Comparison of ENCODE assay signal across 8 cellular contexts in the genomic region with DNA sequence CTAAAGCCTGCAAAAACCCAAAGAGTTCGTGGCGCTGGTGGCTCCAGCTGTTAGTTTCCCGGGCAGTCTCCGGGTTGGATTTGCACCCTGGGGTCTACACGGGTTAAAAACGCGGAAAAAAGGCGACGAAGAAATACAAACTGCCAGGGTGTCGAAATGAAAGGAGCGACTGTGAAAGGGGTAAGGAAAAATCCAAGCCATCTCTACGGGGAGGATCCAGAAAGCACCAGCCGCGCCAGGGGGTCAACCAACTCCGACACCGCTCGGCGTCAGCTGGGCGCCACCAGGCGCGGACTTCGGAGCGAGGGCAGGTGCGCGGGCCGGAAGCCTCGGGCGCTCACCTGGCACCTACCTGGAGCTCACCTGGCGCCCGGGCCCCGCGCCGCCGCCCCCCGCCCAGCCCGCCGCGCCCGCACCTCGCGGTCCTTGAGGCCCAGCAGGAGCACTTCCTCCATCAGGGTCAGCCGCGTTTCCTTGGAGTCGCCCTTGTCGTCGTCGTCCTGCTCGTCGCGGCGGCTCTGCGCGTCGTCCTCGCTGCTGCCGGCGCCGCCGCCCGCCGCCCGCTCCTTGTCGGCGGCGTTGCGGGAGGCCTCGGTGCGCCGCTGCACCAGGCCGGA. TPM values are rescaled to one million over a fixed set of nuclear protein-coding genes. Genes with fewer than 3 reads are reported as not detected.
DNase-seq lines count a peak whose midpoint lies in the region; ATAC-seq and TF ChIP-seq lines count a peak whose summit lies in the region.

No MANE protein-coding gene starts in this region.

- H3K9me3 Mint-ChIP-seq in stimulated activated naive B cell treated with anti-CD40 and anti-IgM and Interleukin-4, amounts not matched to agents 10 μg/mL and 1 μg/mL and 100 μg/mL, for 72 hours: no peaks in the 10 kb centered on the region

- peak; percentile 26 for ATAC-seq in GM18909 (IDR thresholded peaks at IDR 0.05; ENCODE audit: poor library complexity, unreplicated experiment)
- peak; percentile 32 for ATAC-seq in HG03135 (IDR thresholded peaks at IDR 0.05; ENCODE audit: unreplicated experiment)
- peak; percentile 38 to 48 for ATAC-seq in stimulated activated naive B cell treated with anti-CD40 and anti-IgM and Interleukin-4, amounts not matched to agents 10 μg/mL and 1 μg/mL and 100 μg/mL, for 72 hours (replicated peaks)

- peak overlapping the region; percentile 94 to 100 for H3K4me3 Mint-ChIP-seq in stimulated activated naive B cell treated with anti-CD40 and anti-IgM and Interleukin-4, amounts not matched to agents 10 μg/mL and 1 μg/mL and 100 μg/mL, for 72 hours

- H3K4me3 ChIP-seq in AG04450 (ENCODE audit: low read depth, low read length) (peak overlapping the region; percentile 83), endocrine pancreas (ENCODE audit: control insufficient read depth, insufficient read depth, low read length) (peak overlapping the region; percentile 99)

- peaks cover 14 to 28% of the 10 kb centered on the region in 2 donors for H3K36me3 Mint-ChIP-seq in stimulated activated naive B cell treated with anti-CD40 and anti-IgM and Interleukin-4, amounts not matched to agents 10 μg/mL and 1 μg/mL and 100 μg/mL, for 72 hours

- peak overlapping the region; percentile 90 for H3K9ac ChIP-seq in endocrine pancreas (ENCODE audit: control insufficient read depth, insufficient read depth, low read length)

- POLR2A ChIA-PET in AG04450 (lab: Yijun Ruan, JAX): interaction anchor here (0.7 to 1.3 kb wide), 4 partner anchors 9 to 108 kb away, joined by 4 to 5 read pairs (median 4); no protein-coding TSS in a partner anchor

- CTCF ChIA-PET in AG04450 (lab: Charles Lee): no interaction called here

- no peak for DNase-seq in AG04450 (ENCODE audit: low read depth, low spot score)
- DNase-seq in NCI-H2227 treated with DMSO at 0.1 percent for 48 hours (lab: John Stamatoyannopoulos, UW): peak; percentile 58
- DNase-seq in activated CD4-positive, alpha-beta T cell treated with anti-CD3 and anti-CD28 coated beads, Interleukin-2, amount 50 U/mL, for 1 hour: peak; percentile 31
- DNase-seq in mesenteric fat pad (ENCODE audit: low spot score): peak; percentile 92
- DNase-seq in stimulated activated naive B cell treated with anti-CD40 and anti-IgM and Interleukin-4, amounts not matched to agents 10 μg/mL and 1 μg/mL and 100 μg/mL, for 72 hours: no peak

- no peaks in the 10 kb centered on the region; the same call in 1 of the 2 replicates for H3K9me3 ChIP-seq in AG04450 (ENCODE audit: control insufficient read depth, insufficient read depth, low read length)
- H3K9me3 ChIP-seq in endocrine pancreas (ENCODE audit: control insufficient read depth, low read length): no peaks in the 10 kb centered on the region

- peak overlapping the region; percentile 96 for H3K27ac ChIP-seq in AG04450 (ENCODE audit: low read depth, low read length)

- H3K27me3 ChIP-seq in AG04450 (ENCODE audit: control insufficient read depth, insufficient read depth, low read length): no peaks in the 10 kb centered on the region
- no peaks in the 10 kb centered on the region for H3K27me3 ChIP-seq in endocrine pancreas (ENCODE audit: control insufficient read depth, insufficient read depth, low read length)

- TF ChIP-seq CTCF in AG04450 (IDR thresholded peaks at IDR 0.05; ENCODE audit: low read depth, low read length): no peak

- H3K4me1 Mint-ChIP-seq in stimulated activated naive B cell treated with anti-CD40 and anti-IgM and Interleukin-4, amounts not matched to agents 10 μg/mL and 1 μg/mL and 100 μg/mL, for 72 hours: peaks cover 10 to 19% of the 10 kb centered on the region in 2 donors

- peaks cover 15% of the 10 kb centered on the region for H3K4me1 ChIP-seq in endocrine pancreas (ENCODE audit: control insufficient read depth, insufficient read depth, low read length)

- H3K27me3 Mint-ChIP-seq in stimulated activated naive B cell treated with anti-CD40 and anti-IgM and Interleukin-4, amounts not matched to agents 10 μg/mL and 1 μg/mL and 100 μg/mL, for 72 hours: no peaks in the 10 kb centered on the region

- H3K27ac Mint-ChIP-seq in stimulated activated naive B cell treated with anti-CD40 and anti-IgM and Interleukin-4, amounts not matched to agents 10 μg/mL and 1 μg/mL and 100 μg/mL, for 72 hours: peak overlapping the region; percentile 96

- no peaks in the 10 kb centered on the region for H3K36me3 ChIP-seq in endocrine pancreas (ENCODE audit: control insufficient read depth, insufficient read depth, low read length)

RNA-seq across cellular contexts. Expression of a gene that starts 0.6 kb away (rescaled TPM):
- 63.6 and 80.1 TPM in 2 replicates for polyA plus RNA-seq in AG04450 (2011; rRNA removed)
- 61.8 and 74.2 TPM in 2 replicates for polyA minus RNA-seq in AG04450 (2011; rRNA and poly(A)+ RNA removed)
- total RNA-seq in mesenteric fat pad: 120 TPM

Comparison
In these comparisons a context has a peak if more than half of its experiments do, and no peak if none do; other contexts are left out.
1. DNase-seq: peak in NCI-H2227 treated with DMSO at 0.1 percent for 48 hours (single experiment), activated CD4-positive, alpha-beta T cell treated with anti-CD3 and anti-CD28 coated beads, Interleukin-2, amount 50 U/mL, for 1 hour (single experiment) and mesenteric fat pad (single experiment); none in AG04450 (single experiment) and stimulated activated naive B cell treated with anti-CD40 and anti-IgM and Interleukin-4, amounts not matched to agents 10 μg/mL and 1 μg/mL and 100 μg/mL, for 72 hours (single experiment).
2. Peak in every context shown above with its lines, with median percentiles within 50 percentile points of each other: ATAC-seq.